In genomic region chr5:107704686-107705389, GRCh38 we compare ENCODE assay signal across 1 cellular context.
TF ChIP-seq lines count a peak whose summit lies in the region.

No MANE protein-coding gene starts in this region.

TF ChIP-seq in GM23338, 12 proteins besides CTCF, POLR2A, EP300 and RAD21:
- no peak for TF ChIP-seq EZH2phosphoT487 (IDR thresholded peaks at IDR 0.05; ENCODE audit: unreplicated experiment)
- TF ChIP-seq, protein P1, sequence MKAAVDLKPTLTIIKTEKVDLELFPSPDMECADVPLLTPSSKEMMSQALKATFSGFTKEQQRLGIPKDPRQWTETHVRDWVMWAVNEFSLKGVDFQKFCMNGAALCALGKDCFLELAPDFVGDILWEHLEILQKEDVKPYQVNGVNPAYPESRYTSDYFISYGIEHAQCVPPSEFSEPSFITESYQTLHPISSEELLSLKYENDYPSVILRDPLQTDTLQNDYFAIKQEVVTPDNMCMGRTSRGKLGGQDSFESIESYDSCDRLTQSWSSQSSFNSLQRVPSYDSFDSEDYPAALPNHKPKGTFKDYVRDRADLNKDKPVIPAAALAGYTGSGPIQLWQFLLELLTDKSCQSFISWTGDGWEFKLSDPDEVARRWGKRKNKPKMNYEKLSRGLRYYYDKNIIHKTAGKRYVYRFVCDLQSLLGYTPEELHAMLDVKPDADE (IDR thresholded peaks at IDR 0.05): no peak
- no peak for TF ChIP-seq ZNF462 (CRISPR knock-in tag; IDR thresholded peaks at IDR 0.05)
- no peak for TF ChIP-seq EZH2 (IDR thresholded peaks at IDR 0.05; ENCODE audit: low read depth, unreplicated experiment)
- TF ChIP-seq JUNB (IDR thresholded peaks at IDR 0.05; ENCODE audit: unreplicated experiment): no peak
- TF ChIP-seq STAT1 (IDR thresholded peaks at IDR 0.05; ENCODE audit: unreplicated experiment): no peak
- no peak for TF ChIP-seq ZNF114 (CRISPR knock-in tag; IDR thresholded peaks at IDR 0.05)
- no peak for TF ChIP-seq CREB1 (CRISPR knock-in tag; IDR thresholded peaks at IDR 0.05; ENCODE audit: low read depth)
